ENCODE assay signal across 10 cellular contexts in genomic region chr15:42584031-42584765, GRCh38. TPM values are rescaled to one million over a fixed set of nuclear protein-coding genes. Genes with fewer than 3 reads are reported as not detected.
A peak's percentile ranks its signal among the peaks of the same experiment; 100 is the strongest.
DNase-seq lines count a peak whose midpoint lies in the region; ATAC-seq and TF ChIP-seq lines count a peak whose summit lies in the region.
"Had no signal": no experiment of that assay in that cellular context is flagged by ENCODE, and none has a peak within 500 bp of the region (broad histone marks: within the 10 kb centered on the region; RNA-seq: fewer than 3 reads in every experiment).

No MANE protein-coding gene starts in this region.

- H3K9me2 ChIP-seq in MM.1S (replicated peaks; ENCODE audit: insufficient read depth, low read length): no peaks in the 10 kb centered on the region

- H3K79me2 ChIP-seq in MM.1S (ENCODE audit: low read length): peaks cover 77% of the 10 kb centered on the region

- ATAC-seq in GM19463 (IDR thresholded peaks at IDR 0.05; ENCODE audit: unreplicated experiment): no peak

- DNase-seq in A172 (ENCODE audit: low spot score) (peak; percentile 36), MM.1S (no peak), dorsolateral prefrontal cortex (peak in 1 of 10 donors; percentile 27), epidermal melanocyte (ENCODE audit: insufficient read length, low spot score) (no peak), immature natural killer cell (no peak), cerebellar nuclear complex (lab: John Stamatoyannopoulos, UW) (no peak)
- DNase-seq: NCI-H2081 treated with DMSO at 0.1 percent for 48 hours, SHP77 had no signal

- H2AFZ ChIP-seq in MM.1S (ENCODE audit: low read length): no peak overlapping the region

- H3K36me3 ChIP-seq in MM.1S (replicated peaks; ENCODE audit: insufficient read depth, low read length) (no peaks in the 10 kb centered on the region; the same call in 1 of the 2 replicates), muscle layer of duodenum (ENCODE audit: control insufficient read depth in 1 of 2, insufficient read depth in 2 of 2, low read length in 2 of 2) (no peaks in the 10 kb centered on the region)

- peaks cover 0 to 4% (median 0%) of the 10 kb centered on the region in 3 donors for H3K27me3 Mint-ChIP-seq in immature natural killer cell (ENCODE audit: low read depth in 3 of 3)

- H3K36me3 Mint-ChIP-seq in immature natural killer cell: peaks cover 0 to 11% (median 3%) of the 10 kb centered on the region in 3 donors

- H3K9ac ChIP-seq in MM.1S (ENCODE audit: low read length): no peak overlapping the region

- H3K27ac Mint-ChIP-seq in immature natural killer cell: no peak overlapping the region

- no peaks in the 10 kb centered on the region for H3K9me3 Mint-ChIP-seq in immature natural killer cell

- no peak overlapping the region for H3K4me3 Mint-ChIP-seq in immature natural killer cell

- H3F3A ChIP-seq in MM.1S (ENCODE audit: insufficient read depth, low read length): 0 out of 2 replicates have a peak, but pooled peaks cover 5% of the 10 kb centered on the region

- peaks cover 33% of the 10 kb centered on the region for H3K4me1 ChIP-seq in MM.1S (ENCODE audit: low read length)
- H3K4me1 ChIP-seq in muscle layer of duodenum (ENCODE audit: control insufficient read depth in 1 of 2, insufficient read depth in 2 of 2, low read length in 2 of 2): peaks cover 8 to 27% of the 10 kb centered on the region in 2 donors

- peak overlapping the region; percentile 7; the same call in 1 of the 2 replicates for H3K27ac ChIP-seq in MM.1S (ENCODE audit: low read length)
- H3K27ac ChIP-seq in dorsolateral prefrontal cortex: peak overlapping the region; percentile 70 to 97 (median 89)
- peak overlapping the region; percentile 48 for H3K27ac ChIP-seq in muscle layer of duodenum (ENCODE audit: low read length)

- TF ChIP-seq CTCF in MM.1S (IDR thresholded peaks at IDR 0.05; ENCODE audit: low read length) (no peak), dorsolateral prefrontal cortex (IDR thresholded peaks at IDR 0.05 in 54 of 56, conservative IDR thresholded peaks at IDR 0.05 in 2 of 56; ENCODE audit: low read depth in 1 of 56, partially characterized antibody in 56 of 56) (no peak)

- H3K27me3 ChIP-seq in MM.1S (replicated peaks; ENCODE audit: insufficient read depth, low read length): no peaks in the 10 kb centered on the region
- no peaks in the 10 kb centered on the region for H3K27me3 ChIP-seq in dorsolateral prefrontal cortex
- H3K27me3 ChIP-seq in muscle layer of duodenum (ENCODE audit: low read depth, low read length): no peaks in the 10 kb centered on the region

- H4K20me1 ChIP-seq in MM.1S (ENCODE audit: insufficient read depth, low read length): no peaks in the 10 kb centered on the region

- 0 out of 2 replicates have a peak overlapping the region, but pooled peaks have one; percentile 8 for H3K4me2 ChIP-seq in MM.1S (ENCODE audit: low read depth, low read length)

- intact Hi-C loops in dorsolateral prefrontal cortex (cut with DNase I): loop anchor here in 1 of 2 donors (5.0 kb wide), 2 partner anchors 87 to 312 kb away; partner anchors contain the start of genes GANC, SNAP23 and TMEM87A

- H3K4me1 Mint-ChIP-seq in immature natural killer cell: peaks cover 28 to 34% of the 10 kb centered on the region in 2 donors

- no peaks in the 10 kb centered on the region for H3K9me3 ChIP-seq in MM.1S (replicated peaks; ENCODE audit: insufficient read depth, low read length)
- no peaks in the 10 kb centered on the region for H3K9me3 ChIP-seq in muscle layer of duodenum (ENCODE audit: control insufficient read depth in 1 of 2, low read length in 2 of 2)

- no peak overlapping the region for H3K4me3 ChIP-seq in MM.1S (ENCODE audit: low read length)
- peak overlapping the region in 40 of 59 donors; percentile 0 to 41 (median 19) for H3K4me3 ChIP-seq in dorsolateral prefrontal cortex
- peak overlapping the region; percentile 11 to 61 for H3K4me3 ChIP-seq in muscle layer of duodenum (ENCODE audit: low read depth in 1 of 2, low read length in 2 of 2)

RNA-seq across cellular contexts. Expression of gene STARD9, which starts 8.8 kb away (rescaled TPM):
- 1.4 and 2.0 TPM in 2 replicates for total RNA-seq in A172 (2014; rRNA removed; shearing (Covaris generic))
- total RNA-seq in dorsolateral prefrontal cortex: 10 to 100 TPM; 14.7 to 62.1 (median 30.1) TPM
- 1 to 10 TPM in 2 of 3 donors, not detected in 1; 1.1 to 2.3 TPM for polyA plus RNA-seq in immature natural killer cell

RNA-seq across cellular contexts. Expression of gene HAUS2, which starts 35.6 kb away (rescaled TPM):
- total RNA-seq in A172 (2014; rRNA removed; shearing (Covaris generic)): 45.6 and 54.5 TPM in 2 replicates
- 10 to 100 TPM; 10.9 to 26.1 (median 19.7) TPM for total RNA-seq in dorsolateral prefrontal cortex
- polyA plus RNA-seq in immature natural killer cell: 10 to 100 TPM; 18.5 to 37.0 (median 31.5) TPM

RNA-seq across cellular contexts. Expression of gene LRRC57, which starts 35.6 kb away (rescaled TPM):
- 13.2 and 14.6 TPM in 2 replicates for total RNA-seq in A172 (2014; rRNA removed; shearing (Covaris generic))
- 10 to 100 TPM; 20.3 to 61.0 (median 36.4) TPM for total RNA-seq in dorsolateral prefrontal cortex
- polyA plus RNA-seq in immature natural killer cell: 10 to 100 TPM in 1 of 3 donors, 1 to 10 TPM in 2; 1.2 to 14.0 (median 8.6) TPM

Comparison
In these comparisons a context has a peak if more than half of its experiments do, and no peak if none do; other contexts are left out.
1. H3K27ac ChIP-seq: peak in every context shown above with its lines; median percentile 89 in dorsolateral prefrontal cortex; 48 in muscle layer of duodenum; 7 in MM.1S.